ENCODE assay signal across 17 cellular contexts in the genomic region with DNA sequence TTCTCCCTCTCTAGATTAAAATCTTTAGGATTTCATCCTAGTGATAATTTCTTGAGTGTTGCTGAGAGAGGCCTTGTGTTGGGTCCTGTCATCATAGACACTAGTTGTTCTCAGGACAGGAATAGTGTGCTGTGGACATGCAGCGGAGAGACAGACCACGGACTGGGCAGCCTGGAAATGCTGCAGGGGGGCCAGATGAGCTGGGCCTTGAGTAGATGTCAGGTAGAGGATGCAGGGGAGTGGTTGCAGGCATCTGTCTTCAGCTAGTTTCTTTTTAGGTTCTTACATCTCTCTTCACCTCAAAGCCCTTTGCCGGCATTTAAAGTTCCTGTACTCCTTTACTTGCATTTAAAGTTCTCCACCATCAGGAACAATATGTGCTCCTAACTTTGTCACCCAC. TPM values are rescaled to one million over a fixed set of nuclear protein-coding genes. Genes with fewer than 3 reads are reported as not detected.
DNase-seq lines count a peak whose midpoint lies in the region; ATAC-seq and TF ChIP-seq lines count a peak whose summit lies in the region.
"Had no signal": no experiment of that assay in that cellular context is flagged by ENCODE, and none has a peak within 500 bp of the region (broad histone marks: within the 10 kb centered on the region; RNA-seq: fewer than 3 reads in every experiment).

No MANE protein-coding gene starts in this region.

- H3K4me3 Mint-ChIP-seq in CD4-positive, alpha-beta T cell, result no peak overlapping the region
- H3K4me3 Mint-ChIP-seq in CD8-positive, alpha-beta memory T cell, result no peak overlapping the region
- no peak overlapping the region for H3K4me3 Mint-ChIP-seq in activated naive CD8-positive, alpha-beta T cell treated with anti-CD3 and anti-CD28 coated beads, Interleukin-2, amount 50 U/mL, for 24 hours
- no peak overlapping the region for H3K4me3 Mint-ChIP-seq in osteocyte (ENCODE audit: unreplicated experiment)

- peak overlapping the region; percentile 13 for H3K27ac Mint-ChIP-seq in CD4-positive, alpha-beta T cell
- H3K27ac Mint-ChIP-seq in CD8-positive, alpha-beta memory T cell, result peak overlapping the region in 5 of 8 donors; percentile 3 to 37 (median 14)
- peak overlapping the region; percentile 23 for H3K27ac Mint-ChIP-seq in activated naive CD8-positive, alpha-beta T cell treated with anti-CD3 and anti-CD28 coated beads, Interleukin-2, amount 50 U/mL, for 24 hours
- no peak overlapping the region for H3K27ac Mint-ChIP-seq in osteocyte (ENCODE audit: unreplicated experiment)

- H3K36me3 Mint-ChIP-seq in CD4-positive, alpha-beta T cell (ENCODE audit: low read depth), result peaks cover 99% of the 10 kb centered on the region
- peaks cover 14 to 99% (median 42%) of the 10 kb centered on the region in 3 donors for H3K36me3 Mint-ChIP-seq in CD8-positive, alpha-beta memory T cell
- peaks cover 46% of the 10 kb centered on the region for H3K36me3 Mint-ChIP-seq in activated naive CD8-positive, alpha-beta T cell treated with anti-CD3 and anti-CD28 coated beads, Interleukin-2, amount 50 U/mL, for 24 hours (ENCODE audit: low read depth)
- peaks cover 63% of the 10 kb centered on the region for H3K36me3 Mint-ChIP-seq in osteocyte (ENCODE audit: unreplicated experiment)

- DNase-seq in CD4-positive, alpha-beta T cell, result no peak
- no peak for DNase-seq in CD8-positive, alpha-beta memory T cell
- no peak for DNase-seq in activated naive CD8-positive, alpha-beta T cell treated with anti-CD3 and anti-CD28 coated beads, Interleukin-2, amount 50 U/mL, for 24 hours
- peak; percentile 54 for DNase-seq in osteocyte (ENCODE audit: extremely low spot score, unreplicated experiment)
- no peak for DNase-seq in NCI-H748 (lab: John Stamatoyannopoulos, UW; ENCODE audit: unreplicated experiment)
- DNase-seq in OCI-M2 (lab: John Stamatoyannopoulos, UW; ENCODE audit: unreplicated experiment), result no peak
- no peak for DNase-seq in GM13977 (ENCODE audit: low spot score)
- DNase-seq: C1 segment of cervical spinal cord; COR-L47; DMS153; GF-D8; NCI-H1105; NCI-H2081 treated with DMSO at 0.1 percent for 48 hours; NCI-H446 treated with DMSO at 0.1 percent for 48 hours; NCI-H748 treated with DMSO at 0.1 percent for 48 hours; NK-92 treated with Interleukin-12 subunit alpha and Interleukin-12 subunit beta, amount 100 ng/mL, for 24 hours had no signal

- no peaks in the 10 kb centered on the region for H3K9me3 ChIP-seq in CD4-positive, alpha-beta T cell (ENCODE audit: control insufficient read depth, low read length)
- no peaks in the 10 kb centered on the region for H3K9me3 ChIP-seq in CD8-positive, alpha-beta memory T cell (ENCODE audit: low read length)

- no peaks in the 10 kb centered on the region for H3K27me3 Mint-ChIP-seq in CD4-positive, alpha-beta T cell
- H3K27me3 Mint-ChIP-seq in CD8-positive, alpha-beta memory T cell, result no peaks in the 10 kb centered on the region
- no peaks in the 10 kb centered on the region for H3K27me3 Mint-ChIP-seq in activated naive CD8-positive, alpha-beta T cell treated with anti-CD3 and anti-CD28 coated beads, Interleukin-2, amount 50 U/mL, for 24 hours
- no peaks in the 10 kb centered on the region for H3K27me3 Mint-ChIP-seq in osteocyte (ENCODE audit: unreplicated experiment)

- no peak for ATAC-seq in CD4-positive, alpha-beta T cell (ENCODE audit: poor library complexity)
- ATAC-seq in activated naive CD8-positive, alpha-beta T cell treated with anti-CD3 and anti-CD28 coated beads, Interleukin-2, amount 50 U/mL, for 24 hours, result no peak
- ATAC-seq: Right ventricle myocardium inferior had no signal

- intact Hi-C loops in CD4-positive, alpha-beta T cell (cut with DNase I, micrococcal nuclease), result no loop called here

- in situ Hi-C loops in GM13977 (cut with MboI; ENCODE audit: low pct_unique_long_range_greater_than_20kb, low sequenced_read_pairs, unreplicated experiment), result no loop called here

- no peak overlapping the region for H3K27ac ChIP-seq in CD4-positive, alpha-beta T cell (ENCODE audit: low read depth, low read length)
- no peak overlapping the region for H3K27ac ChIP-seq in CD8-positive, alpha-beta memory T cell (ENCODE audit: low read depth, low read length)

- no peak for TF ChIP-seq CTCF in CD4-positive, alpha-beta T cell (IDR thresholded peaks at IDR 0.05)
- TF ChIP-seq CTCF in osteocyte (IDR thresholded peaks at IDR 0.05) (no peak), GM13977 (IDR thresholded peaks at IDR 0.05; ENCODE audit: extremely low read depth, insufficient read depth, missing control alignments) (no peak)

- no peaks in the 10 kb centered on the region for H3K4me1 ChIP-seq in CD8-positive, alpha-beta memory T cell (ENCODE audit: insufficient read depth, low read length)

- H3K9me3 Mint-ChIP-seq in CD4-positive, alpha-beta T cell, result no peaks in the 10 kb centered on the region
- H3K9me3 Mint-ChIP-seq in CD8-positive, alpha-beta memory T cell, result no peaks in the 10 kb centered on the region
- H3K9me3 Mint-ChIP-seq in activated naive CD8-positive, alpha-beta T cell treated with anti-CD3 and anti-CD28 coated beads, Interleukin-2, amount 50 U/mL, for 24 hours, result no peaks in the 10 kb centered on the region
- no peaks in the 10 kb centered on the region for H3K9me3 Mint-ChIP-seq in osteocyte (ENCODE audit: unreplicated experiment)

- POLR2A ChIA-PET in CD4-positive, alpha-beta T cell (lab: Charles Lee), result no interaction called here
- POLR2A ChIA-PET in CD8-positive, alpha-beta memory T cell (lab: Charles Lee), result no interaction called here

- no peaks in the 10 kb centered on the region for H3K27me3 ChIP-seq in CD4-positive, alpha-beta T cell (ENCODE audit: control insufficient read depth, insufficient read depth, low read length)
- no peaks in the 10 kb centered on the region for H3K27me3 ChIP-seq in CD8-positive, alpha-beta memory T cell (ENCODE audit: insufficient read depth, low read length, poor library complexity, severe bottlenecking)

- H3K36me3 ChIP-seq in CD8-positive, alpha-beta memory T cell (ENCODE audit: insufficient read depth, low read length), result peaks cover 47% of the 10 kb centered on the region

- H3K4me1 Mint-ChIP-seq in CD4-positive, alpha-beta T cell (ENCODE audit: low read depth), result no peaks in the 10 kb centered on the region
- H3K4me1 Mint-ChIP-seq in CD8-positive, alpha-beta memory T cell, result peaks cover 0 to 2% (median 0%) of the 10 kb centered on the region in 3 donors
- no peaks in the 10 kb centered on the region for H3K4me1 Mint-ChIP-seq in activated naive CD8-positive, alpha-beta T cell treated with anti-CD3 and anti-CD28 coated beads, Interleukin-2, amount 50 U/mL, for 24 hours
- no peaks in the 10 kb centered on the region for H3K4me1 Mint-ChIP-seq in osteocyte (ENCODE audit: unreplicated experiment)

- CTCF ChIA-PET in CD4-positive, alpha-beta T cell (lab: Charles Lee), result no interaction called here
- CTCF ChIA-PET in CD8-positive, alpha-beta memory T cell (lab: Charles Lee), result no interaction called here

- no peak overlapping the region for H3K4me3 ChIP-seq in CD8-positive, alpha-beta memory T cell (ENCODE audit: low read length)

RNA-seq across cellular contexts. Expression of a gene that starts 42.8 kb away (rescaled TPM):
- 10 to 100 TPM; 59.4 to 63.7 TPM for total RNA-seq in CD4-positive, alpha-beta T cell
- total RNA-seq in CD8-positive, alpha-beta memory T cell, result 10 to 100 TPM; 55.2 to 57.9 TPM
- polyA plus RNA-seq in CD8-positive, alpha-beta memory T cell, result 106 TPM
- total RNA-seq in osteocyte, result 23.6 and 24.1 TPM in 2 replicates

RNA-seq across cellular contexts. Expression of a gene that starts 48.5 kb away (rescaled TPM):
- 10 to 100 TPM; 51.2 to 55.1 TPM for total RNA-seq in CD4-positive, alpha-beta T cell
- total RNA-seq in CD8-positive, alpha-beta memory T cell, result 100 to 1,000 TPM; 108 to 111 TPM
- polyA plus RNA-seq in CD8-positive, alpha-beta memory T cell, result 34.0 TPM
- 0.65 and 1.0 TPM in 2 replicates for total RNA-seq in osteocyte

Comparison
In these comparisons a context has a peak if more than half of its experiments do, and no peak if none do; other contexts are left out.
1. RNA of a gene that starts 48.5 kb away (total RNA-seq): 108 to 111 TPM in CD8-positive, alpha-beta memory T cell and 51.2 to 55.1 TPM in CD4-positive, alpha-beta T cell; 0.65 to 1.0 TPM in osteocyte; every median in the first group is over 10 times any median in the second.